Comparison of ENCODE assay signal across 1 cellular context in genomic region chr11:57647368-57647767, GRCh38.
TF ChIP-seq lines count a peak whose summit lies in the region.

No MANE protein-coding gene starts in this region.

TF ChIP-seq in IMR-90, 13 proteins besides CTCF, POLR2A, EP300 and RAD21:
- TF ChIP-seq MAFK (IDR thresholded peaks at IDR 0.05; ENCODE audit: low read depth, low read length) (no peak), RFX5 (IDR thresholded peaks at IDR 0.05; ENCODE audit: low read depth, low read length) (no peak), NFE2L2 (IDR thresholded peaks at IDR 0.05; ENCODE audit: low read depth, low read length) (no peak), MXI1 (IDR thresholded peaks at IDR 0.05; ENCODE audit: borderline replicate concordance, low read depth, low read length) (no peak), ELK1 (IDR thresholded peaks at IDR 0.05; ENCODE audit: borderline replicate concordance, low read depth, low read length) (no peak), MAZ (IDR thresholded peaks at IDR 0.05; ENCODE audit: borderline replicate concordance, low read depth, low read length) (no peak), FOS (IDR thresholded peaks at IDR 0.05; ENCODE audit: low read depth, low read length) (no peak), SMC3 (IDR thresholded peaks at IDR 0.05; ENCODE audit: low read depth, low read length) (no peak), RCOR1 (IDR thresholded peaks at IDR 0.05; ENCODE audit: insufficient replicate concordance, low read length) (no peak), CHD1 (IDR thresholded peaks at IDR 0.05; ENCODE audit: low read depth, low read length) (no peak), USF2 (IDR thresholded peaks at IDR 0.05; ENCODE audit: low read depth, low read length) (no peak), BHLHE40 (IDR thresholded peaks at IDR 0.05; ENCODE audit: low read depth, low read length) (no peak), CEBPB (IDR thresholded peaks at IDR 0.05; ENCODE audit: low read depth, low read length) (no peak)
